12 cellular contexts compared by ENCODE assay signal in the genomic region with DNA sequence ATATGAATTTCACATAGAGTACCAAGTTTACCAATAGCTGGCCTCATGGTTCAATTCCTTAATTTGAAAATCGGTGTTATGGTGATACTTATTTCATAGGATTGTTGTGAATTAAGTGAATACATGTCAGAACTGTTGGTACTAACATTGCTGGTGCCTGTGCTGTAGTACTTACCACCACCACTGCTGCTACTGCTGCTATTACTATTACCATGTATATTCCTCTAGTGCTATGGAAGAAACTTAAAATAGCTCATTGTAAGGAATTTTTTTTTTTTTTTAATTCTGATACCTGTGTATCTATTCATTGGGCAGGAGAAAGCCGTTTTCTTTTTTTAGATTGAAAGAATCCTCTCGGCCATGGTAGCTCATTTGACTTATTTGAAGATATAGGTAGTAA. TPM values are rescaled to one million over a fixed set of nuclear protein-coding genes. Genes with fewer than 3 reads are reported as not detected.
DNase-seq lines count a peak whose midpoint lies in the region; ATAC-seq and TF ChIP-seq lines count a peak whose summit lies in the region.
"Had no signal": no experiment of that assay in that cellular context is flagged by ENCODE, and none has a peak within 500 bp of the region (broad histone marks: within the 10 kb centered on the region; RNA-seq: fewer than 3 reads in every experiment).

No MANE protein-coding gene starts in this region.

- H3K27me3 ChIP-seq in breast epithelium: no peaks in the 10 kb centered on the region
- H3K27me3 ChIP-seq in thoracic aorta (replicated peaks; ENCODE audit: insufficient read depth): no peaks in the 10 kb centered on the region

- TF ChIP-seq POLR2A in breast epithelium (IDR thresholded peaks at IDR 0.05): no peak

- DNase-seq in MCF 10A (ENCODE audit: unreplicated experiment) (peak; percentile 12), breast epithelium (ENCODE audit: low spot score in 2 of 2) (no peak), NAMALWA (ENCODE audit: low spot score) (peak; percentile 34), epithelial cell of esophagus (ENCODE audit: low read depth) (no peak), thoracic aorta (ENCODE audit: low spot score) (no peak), cortex of kidney (lab: John Stamatoyannopoulos, UW) (no peak), left colon (no peak)
- DNase-seq: NCI-H446, Right ventricle myocardium superior, WERI-Rb-1 had no signal

- H3K4me3 Mint-ChIP-seq in MCF 10A (ENCODE audit: unreplicated experiment): no peak overlapping the region
- H3K4me3 Mint-ChIP-seq: neural progenitor cell had no signal

- no peaks in the 10 kb centered on the region for H3K36me3 Mint-ChIP-seq in MCF 10A (ENCODE audit: insufficient read depth, unreplicated experiment)

- no peak overlapping the region for H3K4me3 ChIP-seq in breast epithelium
- H3K4me3 ChIP-seq in epithelial cell of esophagus (ENCODE audit: low read length): no peak overlapping the region
- no peak overlapping the region for H3K4me3 ChIP-seq in thoracic aorta
- H3K4me3 ChIP-seq: neural progenitor cell had no signal

- no peaks in the 10 kb centered on the region for H3K36me3 ChIP-seq in breast epithelium
- H3K36me3 ChIP-seq in thoracic aorta: no peaks in the 10 kb centered on the region
- H3K36me3 ChIP-seq: WERI-Rb-1 had no signal

- H3K9me3 Mint-ChIP-seq in MCF 10A (ENCODE audit: unreplicated experiment): no peaks in the 10 kb centered on the region
- H3K9me3 Mint-ChIP-seq: neural progenitor cell had no signal

- H3K27me3 Mint-ChIP-seq in MCF 10A (ENCODE audit: insufficient read depth, unreplicated experiment): no peaks in the 10 kb centered on the region

- no peak for TF ChIP-seq CTCF in MCF 10A (IDR thresholded peaks at IDR 0.05; ENCODE audit: unreplicated experiment)
- peak in 1 of 3 donors; percentile 22 for TF ChIP-seq CTCF in breast epithelium (IDR thresholded peaks at IDR 0.05)
- peak; percentile 16 for TF ChIP-seq CTCF in epithelial cell of esophagus (IDR thresholded peaks at IDR 0.05; ENCODE audit: insufficient read depth, low read depth, low read length, missing control alignments)
- peak; percentile 7 for TF ChIP-seq CTCF in thoracic aorta (IDR thresholded peaks at IDR 0.05)

- H3K9me3 ChIP-seq in breast epithelium (no peaks in the 10 kb centered on the region), thoracic aorta (no peaks in the 10 kb centered on the region)

- BruUV-seq in MCF 10A (replicated peaks; lab: Mats Ljungman, UMichigan): TSS peak; percentile 4

- POLR2A ChIA-PET in MCF 10A (lab: Yijun Ruan, JAX): interaction anchor here (0.6 to 1.6 kb wide), 14 partner anchors 15 to 532 kb away, joined by 3 to 10 read pairs (median 4); a partner anchor contains a TSS

- H3K27ac Mint-ChIP-seq in MCF 10A (ENCODE audit: low read depth, unreplicated experiment): peak overlapping the region; percentile 61
- H3K27ac Mint-ChIP-seq: neural progenitor cell had no signal

- intact Hi-C loops in MCF 10A (cut with micrococcal nuclease): no loop called here
- intact Hi-C loops in breast epithelium (cut with DNase I; ENCODE audit: low total_unique reads): no loop called here
- intact Hi-C loops in left colon (cut with DNase I, micrococcal nuclease): no loop called here

- peaks cover 0 to 7% of the 10 kb centered on the region in 2 donors for H3K4me1 ChIP-seq in breast epithelium
- H3K4me1 ChIP-seq in thoracic aorta (ENCODE audit: control insufficient read depth in 1 of 2, low read depth in 2 of 2): peaks cover 8 to 38% of the 10 kb centered on the region in 2 donors

- H3K27ac ChIP-seq in breast epithelium: no peak overlapping the region
- no peak overlapping the region for H3K27ac ChIP-seq in thoracic aorta
- H3K27ac ChIP-seq: neural progenitor cell, WERI-Rb-1 had no signal

- ATAC-seq in thoracic aorta (ENCODE audit: insufficient number of reproducible peaks, low FRiP score, low read depth): no peak
- no peak for ATAC-seq in GM19328 (IDR thresholded peaks at IDR 0.05; ENCODE audit: unreplicated experiment)
- no peak for ATAC-seq in left colon

- CTCF ChIA-PET in MCF 10A (lab: Yijun Ruan, JAX): interaction anchor here (1.0 to 1.3 kb wide), 3 partner anchors 12 to 103 kb away, joined by 3 to 5 read pairs (median 4); no protein-coding TSS in a partner anchor

- H3K4me1 Mint-ChIP-seq in MCF 10A (ENCODE audit: insufficient read depth, unreplicated experiment): peaks cover 26% of the 10 kb centered on the region

RNA-seq across cellular contexts. Expression of a gene that starts 3.6 kb away (rescaled TPM):
- total RNA-seq in MCF 10A (2022): 45.9 and 46.3 TPM in 2 replicates
- total RNA-seq in breast epithelium: 10 to 100 TPM; 56.5 to 61.6 (median 56.7) TPM
- 10 to 100 TPM; 20.4 to 47.3 TPM for total RNA-seq in thoracic aorta
- total RNA-seq in left colon: 10 to 100 TPM; 32.6 to 37.5 TPM

RNA-seq across cellular contexts. Expression of a gene that starts 16.6 kb away (rescaled TPM):
- total RNA-seq in MCF 10A (2022) (29.9 and 35.5 TPM in 2 replicates), breast epithelium (10 to 100 TPM; 26.3 to 36.4 (median 35.7) TPM), thoracic aorta (10 to 100 TPM; 52.1 to 67.3 TPM), left colon (10 to 100 TPM; 20.4 to 22.1 TPM)

RNA-seq across cellular contexts. Expression of a gene that starts 37.8 kb away (rescaled TPM):
- 55.3 and 58.8 TPM in 2 replicates for total RNA-seq in MCF 10A (2022)
- 10 to 100 TPM; 41.6 to 61.0 (median 49.8) TPM for total RNA-seq in breast epithelium
- total RNA-seq in thoracic aorta: 10 to 100 TPM; 66.7 to 87.6 TPM
- total RNA-seq in left colon: 10 to 100 TPM; 27.3 to 43.6 TPM

Comparison
In these comparisons a context has a peak if more than half of its experiments do, and no peak if none do; other contexts are left out.
1. DNase-seq: peak in MCF 10A (single experiment) and NAMALWA (single experiment); none in breast epithelium (0 of 2), epithelial cell of esophagus (single experiment), thoracic aorta (single experiment), cortex of kidney (single experiment) and left colon (0 of 2).